Comparison of ENCODE assay signal across 8 cellular contexts in the genomic region with DNA sequence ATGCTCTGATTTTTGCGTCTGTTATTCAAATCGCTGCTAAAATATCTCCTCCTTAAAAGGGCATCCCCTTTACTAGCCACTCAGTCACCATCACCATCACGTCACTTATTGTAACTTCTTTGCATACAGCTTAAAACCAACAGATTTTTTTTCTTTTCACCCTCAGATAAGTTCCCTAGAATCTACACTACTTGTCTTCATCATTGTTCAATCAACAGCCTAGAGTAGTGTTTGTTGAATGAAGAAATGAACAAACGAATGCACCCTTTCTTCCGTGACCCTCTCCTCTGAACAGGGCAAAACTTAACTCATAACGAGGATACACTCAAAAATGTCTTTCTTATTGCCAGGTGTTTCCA. TPM values are rescaled to one million over a fixed set of nuclear protein-coding genes. Genes with fewer than 3 reads are reported as not detected.
DNase-seq lines count a peak whose midpoint lies in the region; ATAC-seq and TF ChIP-seq lines count a peak whose summit lies in the region.

No MANE protein-coding gene starts in this region.

- CTCF ChIA-PET in activated B cell treated with CpG ODN at 0.5 μM for 24 hours (lab: Charles Lee): no interaction called here

- H2BK20ac ChIP-seq in H9 (ENCODE audit: low read depth, low read length, poor library complexity, severe bottlenecking): no peak overlapping the region

- no peak for ATAC-seq in activated B cell treated with CpG ODN at 0.5 μM for 24 hours (ENCODE audit: low read depth)
- ATAC-seq in stimulated activated memory B cell treated with anti-CD40 and anti-IgM and Interleukin-4, amounts not matched to agents 10 μg/mL and 1 μg/mL and 100 μg/mL, for 72 hours: no peak
- ATAC-seq in HG02938 (IDR thresholded peaks at IDR 0.05; ENCODE audit: unreplicated experiment): no peak

- peaks cover 3% of the 10 kb centered on the region; the same call in 1 of the 2 replicates for H3K4me1 ChIP-seq in H9 (ENCODE audit: insufficient read depth, low read length)
- no peaks in the 10 kb centered on the region for H3K4me1 ChIP-seq in iPS DF 6.9 (ENCODE audit: control insufficient read depth, insufficient read depth, low read length)

- no peak overlapping the region for H2AK5ac ChIP-seq in H9 (ENCODE audit: insufficient read length, low read length)

- no peak overlapping the region for H3K23ac ChIP-seq in H9 (ENCODE audit: insufficient read length, low read depth, low read length)

- H3K27ac Mint-ChIP-seq in H9 (no peak overlapping the region; a peak in 1 of 7 replicates), activated B cell treated with CpG ODN at 0.5 μM for 24 hours (peak overlapping the region; percentile 97)
- H3K27ac Mint-ChIP-seq in stimulated activated memory B cell treated with anti-CD40 and anti-IgM and Interleukin-4, amounts not matched to agents 10 μg/mL and 1 μg/mL and 100 μg/mL, for 72 hours: peak overlapping the region; percentile 100

- H3K27me3 Mint-ChIP-seq in H9 (ENCODE audit: low read depth): no peaks in the 10 kb centered on the region; the same call in none of the 2 replicates
- no peaks in the 10 kb centered on the region for H3K27me3 Mint-ChIP-seq in activated B cell treated with CpG ODN at 0.5 μM for 24 hours
- no peaks in the 10 kb centered on the region for H3K27me3 Mint-ChIP-seq in stimulated activated memory B cell treated with anti-CD40 and anti-IgM and Interleukin-4, amounts not matched to agents 10 μg/mL and 1 μg/mL and 100 μg/mL, for 72 hours

- H3K4me3 Mint-ChIP-seq in H9 (peak overlapping the region; percentile 94 to 96), activated B cell treated with CpG ODN at 0.5 μM for 24 hours (peak overlapping the region; percentile 97)
- H3K4me3 Mint-ChIP-seq in stimulated activated memory B cell treated with anti-CD40 and anti-IgM and Interleukin-4, amounts not matched to agents 10 μg/mL and 1 μg/mL and 100 μg/mL, for 72 hours: peak overlapping the region; percentile 97

- no peak overlapping the region for H3K14ac ChIP-seq in H9 (ENCODE audit: insufficient read depth, low read length)

- H3T11ph ChIP-seq in H9 (ENCODE audit: low read length): no peak overlapping the region

- H3K4me3 ChIP-seq in iPS DF 6.9 (ENCODE audit: low read length): peak overlapping the region; percentile 77; the same call in 1 of the 2 replicates

- H3K4ac ChIP-seq in H9 (ENCODE audit: low read depth, low read length): no peak overlapping the region

- H4K8ac ChIP-seq in H9 (replicated peaks; ENCODE audit: insufficient read length, low read depth, low read length): no peak overlapping the region

- H2BK120ac ChIP-seq in H9 (ENCODE audit: low read depth, low read length, poor library complexity, severe bottlenecking): no peak overlapping the region

- intact Hi-C loops in activated B cell treated with CpG ODN at 0.5 μM for 24 hours (cut with micrococcal nuclease): loop anchor here (1.0 to 10.0 kb wide), 13 partner anchors 106 to 2004 kb away; partner anchors contain the start of genes CCDC122, ELF1, KBTBD6 and LACC1

- H2BK5ac ChIP-seq in H9 (ENCODE audit: insufficient read length, low read length): no peak overlapping the region

- peak overlapping the region; percentile 66 for H3K4me2 ChIP-seq in H9 (ENCODE audit: insufficient read depth, insufficient read length, low read length)

- H3K23me2 ChIP-seq in H9 (ENCODE audit: insufficient read length, low read depth, low read length, poor library complexity, severe bottlenecking): peaks cover 4% of the 10 kb centered on the region

- no peak overlapping the region for H2BK12ac ChIP-seq in H9 (ENCODE audit: insufficient read length, low read depth, low read length)

- no CpG with 5 or more reads among the region's 6 CpGs for WGBS in H9 (ENCODE audit: extremely low coverage, insufficient read length, low lambda C conversion rate)
- WGBS in iPS DF 6.9 (ENCODE audit: insufficient coverage, insufficient read length): no CpG with 5 or more reads among the region's 6 CpGs

- H3K9me3 ChIP-seq in H9 (ENCODE audit: control insufficient read depth, low read depth, low read length) (no peaks in the 10 kb centered on the region), iPS DF 6.9 (ENCODE audit: control insufficient read depth, insufficient read depth, low read length) (peaks cover 2% of the 10 kb centered on the region; the same call in 1 of the 2 replicates)

- H3K4me1 Mint-ChIP-seq in H9 (peaks cover 31 to 35% of the 10 kb centered on the region in 2 experiments), activated B cell treated with CpG ODN at 0.5 μM for 24 hours (peaks cover 49% of the 10 kb centered on the region)
- peaks cover 50% of the 10 kb centered on the region for H3K4me1 Mint-ChIP-seq in stimulated activated memory B cell treated with anti-CD40 and anti-IgM and Interleukin-4, amounts not matched to agents 10 μg/mL and 1 μg/mL and 100 μg/mL, for 72 hours

- H3K18ac ChIP-seq in H9 (ENCODE audit: insufficient read length, low read depth, low read length): no peak overlapping the region

- peaks cover 6% of the 10 kb centered on the region; the same call in 1 of the 2 replicates for H3K79me2 ChIP-seq in H9 (ENCODE audit: insufficient read depth, low read length)

- no peaks in the 10 kb centered on the region for H4K20me1 ChIP-seq in H9 (ENCODE audit: control insufficient read depth, insufficient read depth, insufficient read length)

- no peak overlapping the region for H4K91ac ChIP-seq in H9 (ENCODE audit: insufficient read length, low read depth, low read length)

- no peaks in the 10 kb centered on the region for H3K36me3 ChIP-seq in iPS DF 6.9 (ENCODE audit: control insufficient read depth, insufficient read depth, low read length)

- H3K27ac ChIP-seq in H9 (ENCODE audit: insufficient read length, low read depth, low read length) (peak overlapping the region; percentile 8), iPS DF 6.9 (ENCODE audit: low read length) (no peak overlapping the region)

- H3K36me3 Mint-ChIP-seq in H9 (ENCODE audit: insufficient read depth in 1 of 3, low read depth in 3 of 3) (peaks cover 8 to 19% (median 11%) of the 10 kb centered on the region in 3 experiments; a peak in 6 of 7 replicates), activated B cell treated with CpG ODN at 0.5 μM for 24 hours (ENCODE audit: low read depth) (peaks cover 9% of the 10 kb centered on the region)
- peaks cover 10% of the 10 kb centered on the region for H3K36me3 Mint-ChIP-seq in stimulated activated memory B cell treated with anti-CD40 and anti-IgM and Interleukin-4, amounts not matched to agents 10 μg/mL and 1 μg/mL and 100 μg/mL, for 72 hours

- no peak overlapping the region for H4K5ac ChIP-seq in H9 (ENCODE audit: insufficient read length, low read depth, low read length)

- DNase-seq in H9 (no peak), activated B cell treated with CpG ODN at 0.5 μM for 24 hours (no peak), iPS DF 6.9 (ENCODE audit: low read depth, low spot score) (no peak), GM10266 (ENCODE audit: extremely low spot score) (no peak), NOMO-1 (lab: John Stamatoyannopoulos, UW; ENCODE audit: unreplicated experiment in 2 of 2) (no peak), NCI-H146 treated with DMSO at 0.1 percent for 48 hours (lab: John Stamatoyannopoulos, UW; ENCODE audit: unreplicated experiment) (no peak)

- H3K79me1 ChIP-seq in H9 (ENCODE audit: insufficient read depth, low read depth, low read length, poor library complexity, severe bottlenecking): no peaks in the 10 kb centered on the region

- H2AFZ ChIP-seq in H9 (ENCODE audit: low read length): peak overlapping the region; percentile 83

- H3K27me3 ChIP-seq in H9 (ENCODE audit: insufficient read depth, low read length) (no peaks in the 10 kb centered on the region), iPS DF 6.9 (ENCODE audit: control insufficient read depth, insufficient read depth, low read length) (no peaks in the 10 kb centered on the region)

- H3K9ac ChIP-seq in H9 (ENCODE audit: extremely low read depth, insufficient read length, low read length): no peak overlapping the region

- no peak overlapping the region for H3K56ac ChIP-seq in H9 (ENCODE audit: insufficient read length, low read depth, low read length)

- no peak overlapping the region for H2BK15ac ChIP-seq in H9 (ENCODE audit: low read depth, low read length)

- POLR2A ChIA-PET in activated B cell treated with CpG ODN at 0.5 μM for 24 hours (lab: Charles Lee): interaction anchor here (0.5 to 2.6 kb wide), 6 partner anchors 13 to 1211 kb away, joined by 3 to 47 read pairs (median 3); partner anchors contain the start of gene KBTBD7

- TF ChIP-seq CTCF in H9 (conservative IDR thresholded peaks at IDR 0.05) (no peak), activated B cell treated with CpG ODN at 0.5 μM for 24 hours (IDR thresholded peaks at IDR 0.05) (no peak), GM10266 (IDR thresholded peaks at IDR 0.05; ENCODE audit: control insufficient read depth, insufficient read depth, low read depth, missing control alignments) (no peak)

- peaks cover 18 to 20% of the 10 kb centered on the region in 2 experiments for H3K9me3 Mint-ChIP-seq in H9
- peaks cover 2% of the 10 kb centered on the region for H3K9me3 Mint-ChIP-seq in activated B cell treated with CpG ODN at 0.5 μM for 24 hours
- no peaks in the 10 kb centered on the region for H3K9me3 Mint-ChIP-seq in stimulated activated memory B cell treated with anti-CD40 and anti-IgM and Interleukin-4, amounts not matched to agents 10 μg/mL and 1 μg/mL and 100 μg/mL, for 72 hours

RNA-seq across cellular contexts. Expression of gene AKAP11, which starts 1.1 kb away (rescaled TPM):
- total RNA-seq in H9 (2021) (20.2 and 20.5 TPM in 2 replicates), activated B cell treated with CpG ODN at 0.5 μM for 24 hours (37.1 and 42.8 TPM in 2 replicates)

Comparison
In these comparisons a context has a peak if more than half of its experiments do, and no peak if none do; other contexts are left out.
1. H3K27ac Mint-ChIP-seq: peak in activated B cell treated with CpG ODN at 0.5 μM for 24 hours (single experiment) and stimulated activated memory B cell treated with anti-CD40 and anti-IgM and Interleukin-4, amounts not matched to agents 10 μg/mL and 1 μg/mL and 100 μg/mL, for 72 hours (single experiment); none in H9 (0 of 3).
2. Peak in every context shown above with its lines, with median percentiles within 50 percentile points of each other: H3K4me3 Mint-ChIP-seq.